In the genomic region with DNA sequence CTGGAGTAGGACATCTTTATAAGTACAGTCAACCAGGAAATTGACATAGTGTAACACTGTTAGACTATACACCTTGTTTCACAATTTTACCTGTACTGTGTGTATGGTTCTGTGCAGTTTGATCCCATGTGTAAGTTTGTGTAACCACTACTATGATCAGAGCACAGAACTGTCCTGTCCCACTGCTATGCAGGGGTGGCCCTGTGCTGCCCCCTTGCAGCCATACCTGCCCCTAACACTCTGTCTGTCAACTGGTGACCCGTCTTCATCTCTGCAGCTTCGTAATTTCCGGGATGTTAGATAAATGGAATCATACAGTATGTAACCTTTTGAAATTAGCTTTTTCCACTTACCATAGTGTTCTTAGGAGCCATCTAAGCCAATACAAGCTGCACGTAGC, we compare ENCODE assay signal across 12 cellular contexts. TPM values are rescaled to one million over a fixed set of nuclear protein-coding genes. Genes with fewer than 3 reads are reported as not detected.
A peak's percentile ranks its signal among the peaks of the same experiment; 100 is the strongest.
DNase-seq lines count a peak whose midpoint lies in the region; ATAC-seq and TF ChIP-seq lines count a peak whose summit lies in the region.
"Had no signal": no experiment of that assay in that cellular context is flagged by ENCODE, and none has a peak within 500 bp of the region (broad histone marks: within the 10 kb centered on the region; RNA-seq: fewer than 3 reads in every experiment).

No MANE protein-coding gene starts in this region.

- peaks cover 16% of the 10 kb centered on the region for H3K27me3 Mint-ChIP-seq in activated T-cell treated with anti-CD3 and anti-CD28 coated beads, Interleukin-2, amount 50 U/mL, for 72 hours (ENCODE audit: low read depth)

- no peak overlapping the region for H3K4me3 Mint-ChIP-seq in activated T-cell treated with anti-CD3 and anti-CD28 coated beads, Interleukin-2, amount 50 U/mL, for 72 hours
- H3K4me3 Mint-ChIP-seq: T-helper 1 cell treated with Interleukin-12 subunit alpha and Interleukin-12 subunit beta and Interleukin-4 antibody, amounts not matched to agents 30 μg/mL and 1 μg/mL, for 36 hours had no signal

- 89% methylated on average over 3 of the region's 4 CpGs for WGBS in mesenchymal stem cell

- H2AFZ ChIP-seq in mesenchymal stem cell (ENCODE audit: low read depth, low read length): no peak overlapping the region

- no peak overlapping the region for H3K23ac ChIP-seq in mesenchymal stem cell (ENCODE audit: low read length in 2 of 2)

- CTCF ChIA-PET in RWPE1 (lab: Yijun Ruan, JAX): interaction anchor here (1.4 kb wide), 1 partner anchor 193 kb away, joined by 7 read pairs; no protein-coding TSS in a partner anchor

- H2BK15ac ChIP-seq in mesenchymal stem cell (ENCODE audit: low read depth, poor library complexity, severe bottlenecking): no peak overlapping the region

- ATAC-seq in activated T-cell treated with anti-CD3 and anti-CD28 coated beads, Interleukin-2, amount 50 U/mL, for 72 hours (replicated peaks in 1 of 2): peak; percentile 59 to 65
- ATAC-seq in HG02973 (IDR thresholded peaks at IDR 0.05; ENCODE audit: unreplicated experiment): no peak

- no peaks in the 10 kb centered on the region for H3K9me2 ChIP-seq in DOHH2 (replicated peaks; ENCODE audit: control insufficient read depth, low read length)

- no peak overlapping the region for H4K8ac ChIP-seq in mesenchymal stem cell (ENCODE audit: low read length)

- H3K18ac ChIP-seq in mesenchymal stem cell (ENCODE audit: low read depth in 1 of 2, low read length in 2 of 2): no peak overlapping the region

- DNase-seq in HuH-7 (ENCODE audit: low spot score) (peak; percentile 38), kidney epithelial cell (ENCODE audit: low read depth) (no peak), mesenchymal stem cell (no peak), AG08395 (ENCODE audit: low spot score) (no peak), RWPE1 (ENCODE audit: low spot score) (no peak)
- peak; percentile 18 to 21 for DNase-seq in activated T-cell treated with anti-CD3 and anti-CD28 coated beads, Interleukin-2, amount 50 U/mL, for 72 hours
- DNase-seq: amygdala had no signal

- TF ChIP-seq CTCF in DOHH2 (IDR thresholded peaks at IDR 0.05; ENCODE audit: low read depth, low read length, poor library complexity, severe bottlenecking) (peak; percentile 52), kidney epithelial cell (IDR thresholded peaks at IDR 0.05; ENCODE audit: insufficient read depth, low read length, poor library complexity, severe bottlenecking) (peak; percentile 9), RWPE1 (conservative IDR thresholded peaks at IDR 0.05; ENCODE audit: low read depth) (no peak)

- POLR2A ChIA-PET in RWPE1 (lab: Yijun Ruan, JAX; ENCODE audit: low non-redundant PET): no interaction called here

- H3K36me3 Mint-ChIP-seq in activated T-cell treated with anti-CD3 and anti-CD28 coated beads, Interleukin-2, amount 50 U/mL, for 72 hours (ENCODE audit: insufficient read depth in 2 of 2): no peaks in the 10 kb centered on the region

- no peak overlapping the region for H4K91ac ChIP-seq in mesenchymal stem cell (ENCODE audit: low read length)

- H3K9me3 ChIP-seq in DOHH2 (ENCODE audit: control insufficient read depth, insufficient read depth, low read length) (no peaks in the 10 kb centered on the region), mesenchymal stem cell (ENCODE audit: control insufficient read depth, low read length) (no peaks in the 10 kb centered on the region)

- H3K4me2 ChIP-seq in DOHH2 (ENCODE audit: low read length) (no peak overlapping the region), mesenchymal stem cell (ENCODE audit: low read length, poor library complexity, severe bottlenecking) (no peak overlapping the region)

- no peaks in the 10 kb centered on the region for H4K20me1 ChIP-seq in DOHH2 (ENCODE audit: control insufficient read depth, insufficient read depth, low read depth, low read length)

- H3K4me3 ChIP-seq in DOHH2 (ENCODE audit: low read length) (no peak overlapping the region), kidney epithelial cell (ENCODE audit: low read depth, low read length) (no peak overlapping the region), mesenchymal stem cell (ENCODE audit: insufficient read depth in 1 of 2, low read depth in 1 of 2, low read length in 2 of 2) (no peak overlapping the region)

- H2AK5ac ChIP-seq in mesenchymal stem cell (ENCODE audit: low read length, severe bottlenecking): no peak overlapping the region

- H3K4me1 ChIP-seq in DOHH2 (ENCODE audit: control insufficient read depth, low read length) (no peaks in the 10 kb centered on the region), mesenchymal stem cell (ENCODE audit: control insufficient read depth, insufficient read depth, low read depth, low read length) (no peaks in the 10 kb centered on the region)

- H3K14ac ChIP-seq in mesenchymal stem cell (ENCODE audit: low read length in 2 of 2): no peak overlapping the region

- H2BK12ac ChIP-seq in mesenchymal stem cell (ENCODE audit: low read length in 2 of 2): no peak overlapping the region

- H3K4ac ChIP-seq in mesenchymal stem cell (ENCODE audit: low read depth in 1 of 2, low read length in 2 of 2): no peak overlapping the region

- H2BK5ac ChIP-seq in mesenchymal stem cell (ENCODE audit: low read depth, low read length, poor library complexity, severe bottlenecking): no peak overlapping the region

- no peaks in the 10 kb centered on the region for H3F3A ChIP-seq in DOHH2 (ENCODE audit: control insufficient read depth, insufficient read depth)

- H3K79me1 ChIP-seq in mesenchymal stem cell (replicated peaks; ENCODE audit: low read length, poor library complexity, severe bottlenecking): no peaks in the 10 kb centered on the region

- no peaks in the 10 kb centered on the region for H3K36me3 ChIP-seq in DOHH2 (ENCODE audit: control insufficient read depth, low read length)
- H3K36me3 ChIP-seq in kidney epithelial cell (ENCODE audit: control insufficient read depth, insufficient read depth, low read length): no peaks in the 10 kb centered on the region
- H3K36me3 ChIP-seq in mesenchymal stem cell (ENCODE audit: control insufficient read depth in 1 of 2, insufficient read depth in 2 of 2, low read depth in 1 of 2, low read length in 2 of 2): no peaks in the 10 kb centered on the region

- H3K9me3 Mint-ChIP-seq in activated T-cell treated with anti-CD3 and anti-CD28 coated beads, Interleukin-2, amount 50 U/mL, for 72 hours: no peaks in the 10 kb centered on the region
- H3K9me3 Mint-ChIP-seq: T-helper 1 cell treated with Interleukin-12 subunit alpha and Interleukin-12 subunit beta and Interleukin-4 antibody, amounts not matched to agents 30 μg/mL and 1 μg/mL, for 36 hours had no signal

- H3K27ac ChIP-seq in DOHH2 (ENCODE audit: low read depth, low read length): no peak overlapping the region
- H3K27ac ChIP-seq in mesenchymal stem cell (ENCODE audit: low read length, poor library complexity, severe bottlenecking): no peak overlapping the region
- no peak overlapping the region for H3K27ac ChIP-seq in RWPE1

- no peak overlapping the region for H3K27ac Mint-ChIP-seq in activated T-cell treated with anti-CD3 and anti-CD28 coated beads, Interleukin-2, amount 50 U/mL, for 72 hours
- H3K27ac Mint-ChIP-seq: T-helper 1 cell treated with Interleukin-12 subunit alpha and Interleukin-12 subunit beta and Interleukin-4 antibody, amounts not matched to agents 30 μg/mL and 1 μg/mL, for 36 hours had no signal

- no peak overlapping the region for H3K9ac ChIP-seq in mesenchymal stem cell (ENCODE audit: low read length)

- peaks cover 4% of the 10 kb centered on the region for H3K4me1 Mint-ChIP-seq in activated T-cell treated with anti-CD3 and anti-CD28 coated beads, Interleukin-2, amount 50 U/mL, for 72 hours (ENCODE audit: low read depth)

- no peak overlapping the region for H2BK120ac ChIP-seq in mesenchymal stem cell (ENCODE audit: low read depth, low read length)

- H3K27me3 ChIP-seq in DOHH2 (ENCODE audit: control insufficient read depth, low read length) (peaks cover 20% of the 10 kb centered on the region), kidney epithelial cell (ENCODE audit: control insufficient read depth, insufficient read depth, low read length) (no peaks in the 10 kb centered on the region), mesenchymal stem cell (ENCODE audit: control insufficient read depth in 1 of 2, insufficient read depth in 1 of 2, low read length in 2 of 2) (peaks cover 12 to 22% of the 10 kb centered on the region in 2 experiments)

- no peaks in the 10 kb centered on the region for H3K79me2 ChIP-seq in DOHH2 (ENCODE audit: control insufficient read depth, low read length)

RNA-seq across cellular contexts. Expression of a gene that starts 58.7 kb away (rescaled TPM):
- total RNA-seq in activated T-cell treated with anti-CD3 and anti-CD28 coated beads, Interleukin-2, amount 50 U/mL, for 72 hours: not detected
- not detected in 2 replicates for total RNA-seq in kidney epithelial cell
- polyA plus RNA-seq in mesenchymal stem cell (2013, experiment 1 of 2): not detected
- not detected for polyA plus RNA-seq in mesenchymal stem cell (2013, experiment 2 of 2)
- total RNA-seq: LHCN-M2, omental fat pad had no signal

Comparison
In these comparisons a context has a peak if more than half of its experiments do, and no peak if none do; other contexts are left out.
1. DNase-seq: peak in HuH-7 (single experiment) and activated T-cell treated with anti-CD3 and anti-CD28 coated beads, Interleukin-2, amount 50 U/mL, for 72 hours (2 of 2); none in kidney epithelial cell (single experiment), mesenchymal stem cell (single experiment), AG08395 (single experiment) and RWPE1 (single experiment).